ENCODE assay signal across 1 cellular context in the genomic region with DNA sequence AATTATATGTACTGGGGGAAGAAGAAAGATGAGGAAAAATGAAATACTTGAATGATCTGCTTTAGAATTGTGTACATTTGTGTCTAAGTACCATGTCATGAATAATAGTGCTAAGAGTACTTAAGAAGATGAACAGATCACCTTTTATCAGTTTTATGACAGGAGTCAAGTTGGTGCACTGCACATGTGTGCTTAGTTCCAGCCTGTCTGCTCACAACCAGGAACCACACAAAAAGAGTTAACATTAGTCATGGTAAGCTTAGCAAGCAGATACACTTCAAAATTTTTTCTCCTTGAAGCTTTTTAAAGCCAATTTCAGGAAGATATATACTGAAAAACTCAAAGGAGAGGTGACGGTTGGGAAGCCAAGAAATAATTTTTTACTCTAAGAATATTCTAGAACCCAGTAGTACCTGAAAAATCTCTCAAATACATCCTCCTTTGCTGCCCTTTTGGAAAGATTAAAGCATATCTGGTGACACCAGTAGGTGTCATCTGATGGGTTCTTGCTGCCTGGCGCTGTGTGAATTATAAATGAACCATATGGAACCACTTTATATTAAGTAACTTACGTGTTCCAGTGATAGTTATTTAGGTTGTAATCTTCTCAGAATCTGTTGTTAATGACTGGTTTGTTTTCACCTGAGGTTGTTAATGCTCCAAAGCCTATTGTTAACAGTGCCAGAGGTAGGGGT.
TF ChIP-seq lines count a peak whose summit lies in the region.

No MANE protein-coding gene starts in this region.

TF ChIP-seq in IMR-90, 13 proteins besides CTCF, POLR2A, EP300 and RAD21 (continued from another document):
- TF ChIP-seq MXI1 (IDR thresholded peaks at IDR 0.05; ENCODE audit: borderline replicate concordance, low read depth, low read length) (no peak), RFX5 (IDR thresholded peaks at IDR 0.05; ENCODE audit: low read depth, low read length) (no peak), NFE2L2 (IDR thresholded peaks at IDR 0.05; ENCODE audit: low read depth, low read length) (no peak), CEBPB (IDR thresholded peaks at IDR 0.05; ENCODE audit: low read depth, low read length) (no peak)
- TF ChIP-seq, protein P1, sequence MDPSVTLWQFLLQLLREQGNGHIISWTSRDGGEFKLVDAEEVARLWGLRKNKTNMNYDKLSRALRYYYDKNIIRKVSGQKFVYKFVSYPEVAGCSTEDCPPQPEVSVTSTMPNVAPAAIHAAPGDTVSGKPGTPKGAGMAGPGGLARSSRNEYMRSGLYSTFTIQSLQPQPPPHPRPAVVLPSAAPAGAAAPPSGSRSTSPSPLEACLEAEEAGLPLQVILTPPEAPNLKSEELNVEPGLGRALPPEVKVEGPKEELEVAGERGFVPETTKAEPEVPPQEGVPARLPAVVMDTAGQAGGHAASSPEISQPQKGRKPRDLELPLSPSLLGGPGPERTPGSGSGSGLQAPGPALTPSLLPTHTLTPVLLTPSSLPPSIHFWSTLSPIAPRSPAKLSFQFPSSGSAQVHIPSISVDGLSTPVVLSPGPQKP (IDR thresholded peaks at IDR 0.05; ENCODE audit: borderline replicate concordance, low read depth, low read length): no peak
